Comparison of ENCODE assay signal across 9 cellular contexts in the genomic region with DNA sequence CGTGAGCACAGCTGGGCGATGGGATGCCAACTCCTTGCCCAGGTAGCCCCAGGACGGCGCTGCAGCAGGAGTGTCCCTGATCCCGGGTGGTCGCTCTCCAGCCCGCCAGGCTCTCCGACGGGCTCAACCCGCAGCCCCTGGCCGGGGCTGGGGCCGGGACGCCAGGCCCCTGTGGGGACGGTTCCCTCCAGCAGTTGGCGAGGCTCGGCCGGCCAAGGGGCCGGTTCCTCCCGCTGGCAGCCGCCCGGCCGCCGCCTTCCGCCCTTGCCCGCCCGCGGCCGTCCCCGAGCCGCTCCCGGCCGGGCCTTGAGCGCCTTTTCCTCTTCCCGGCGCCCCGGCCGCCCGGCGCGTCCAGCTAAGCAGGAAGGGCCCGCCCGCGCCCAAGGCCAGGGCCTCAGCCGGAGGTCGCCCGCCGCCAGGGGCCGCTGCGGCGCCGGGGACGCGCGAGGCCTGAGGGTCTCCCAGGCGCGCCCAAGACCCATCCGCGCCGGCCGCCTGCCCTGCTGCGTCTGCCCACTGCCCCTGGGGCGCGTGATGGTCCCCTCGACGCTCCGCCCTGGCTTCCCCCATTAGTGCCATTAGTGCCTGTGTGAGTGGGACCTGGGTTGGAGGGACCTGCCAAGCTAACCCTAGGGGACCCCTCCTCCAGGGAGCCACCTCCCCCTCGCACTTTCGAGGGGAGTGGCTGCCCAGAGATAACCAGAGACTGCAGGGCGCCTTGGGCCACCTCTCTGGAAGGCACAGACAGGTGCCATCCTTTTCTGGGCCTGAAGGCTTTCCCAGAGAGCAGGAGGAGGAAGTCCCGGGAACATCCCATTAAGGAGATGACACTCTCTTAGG.
A peak's percentile ranks its signal among the peaks of the same experiment; 100 is the strongest.
DNase-seq lines count a peak whose midpoint lies in the region; ATAC-seq and TF ChIP-seq lines count a peak whose summit lies in the region.
"Had no signal": no experiment of that assay in that cellular context is flagged by ENCODE, and none has a peak within 500 bp of the region (broad histone marks: within the 10 kb centered on the region; RNA-seq: fewer than 3 reads in every experiment).

No MANE protein-coding gene starts in this region.

- no peaks in the 10 kb centered on the region for H3K9me3 ChIP-seq in colonic mucosa

- H3K9ac ChIP-seq in colonic mucosa (ENCODE audit: low read depth in 2 of 2, low read length in 2 of 2) = no peak overlapping the region

- peak in 2 of 3 experiments; percentile 29 to 30 for DNase-seq in NCI-H1417 (lab: John Stamatoyannopoulos, UW)
- no peak for DNase-seq in NCI-H1417 treated with DMSO at 0.1 percent for 48 hours (lab: John Stamatoyannopoulos, UW)
- peak; percentile 52 for DNase-seq in RPMI7951 (ENCODE audit: low read depth)
- no peak for DNase-seq in colonic mucosa
- DNase-seq in medulla oblongata (ENCODE audit: extremely low spot score) = peak; percentile 12
- DNase-seq in COR-L47 (lab: John Stamatoyannopoulos, UW) = no peak
- DNase-seq: activated B cell treated with CpG ODN at 0.5 μM for 24 hours had no signal

- no peaks in the 10 kb centered on the region for H3K36me3 ChIP-seq in colonic mucosa

- no peak for ATAC-seq in HG03432 (IDR thresholded peaks at IDR 0.05; ENCODE audit: unreplicated experiment)
- ATAC-seq in HG03521 (IDR thresholded peaks at IDR 0.05; ENCODE audit: unreplicated experiment) = no peak

- H3K4me1 ChIP-seq in colonic mucosa = peaks cover 5% of the 10 kb centered on the region

- no peak overlapping the region for H3K4me3 ChIP-seq in colonic mucosa

- intact Hi-C loops in colonic mucosa (cut with DNase I) = no loop called here

- peak; percentile 24 for TF ChIP-seq CTCF in colonic mucosa (IDR thresholded peaks at IDR 0.05)

- H3K27me3 ChIP-seq in colonic mucosa = peaks cover 10% of the 10 kb centered on the region

- no peak overlapping the region for H3K27ac ChIP-seq in colonic mucosa

Comparison
In these comparisons a context has a peak if more than half of its experiments do, and no peak if none do; other contexts are left out.
1. DNase-seq: peak in NCI-H1417 (2 of 3), RPMI7951 (single experiment) and medulla oblongata (single experiment); none in NCI-H1417 treated with DMSO at 0.1 percent for 48 hours (single experiment), colonic mucosa (single experiment) and COR-L47 (single experiment).